ENCODE assay signal across 14 cellular contexts in genomic region chr1:94395231-94395630, GRCh38.
"Had no signal": no experiment of that assay in that cellular context is flagged by ENCODE, and none has a peak within 500 bp of the region (broad histone marks: within the 10 kb centered on the region; RNA-seq: fewer than 3 reads in every experiment).

No MANE protein-coding gene starts in this region.

- H3K27ac Mint-ChIP-seq: naive thymus-derived CD8-positive, alpha-beta T cell had no signal

- H3K4me1 ChIP-seq: right atrium auricular region had no signal

- H3K4me1 Mint-ChIP-seq: naive thymus-derived CD8-positive, alpha-beta T cell had no signal

- FAIRE-seq: endometrium, islet of Langerhans, small intestine had no signal

- H3K4me3 Mint-ChIP-seq: naive thymus-derived CD8-positive, alpha-beta T cell had no signal

- ATAC-seq: naive thymus-derived CD8-positive, alpha-beta T cell had no signal

- H3K9me3 ChIP-seq: esophagus squamous epithelium, right atrium auricular region had no signal

- H3K36me3 ChIP-seq: esophagus squamous epithelium, right atrium auricular region had no signal

- H3K4me3 ChIP-seq: dorsolateral prefrontal cortex, esophagus squamous epithelium, right atrium auricular region had no signal

- H3K36me3 Mint-ChIP-seq: naive thymus-derived CD8-positive, alpha-beta T cell had no signal

- H3K27ac ChIP-seq: dorsolateral prefrontal cortex, epithelial cell of prostate, esophagus squamous epithelium, right atrium auricular region had no signal

- H3K27me3 ChIP-seq: esophagus squamous epithelium, right atrium auricular region had no signal

- DNase-seq: cortex of kidney; dorsolateral prefrontal cortex; effector CD8-positive, alpha-beta T cell; esophagus squamous epithelium; foreskin fibroblast; naive thymus-derived CD8-positive, alpha-beta T cell; small intestine; stimulated activated CD4-positive, alpha-beta T cell treated with anti-CD3 and anti-CD28 coated beads, Interleukin-12 subunit alpha, Interleukin-12 subunit beta, amount 100 ng/mL, for 4 hours; stimulated activated naive CD4-positive, alpha-beta T cell treated with Interleukin-2 at 50 U/mL for 16 hours; trophoblast cell had no signal
